29 cellular contexts compared by ENCODE assay signal in genomic region chr10:82256275-82256674, GRCh38.
"Had no signal": no experiment of that assay in that cellular context is flagged by ENCODE, and none has a peak within 500 bp of the region (broad histone marks: within the 10 kb centered on the region; RNA-seq: fewer than 3 reads in every experiment).

No MANE protein-coding gene starts in this region.

- H3K4me3 Mint-ChIP-seq: memory B cell; mesothelial cell of epicardium; naive thymus-derived CD4-positive, alpha-beta T cell; nephron; neural progenitor cell; stimulated activated naive CD8-positive, alpha-beta T cell treated with anti-CD3 and anti-CD28 coated beads, Interleukin-15, amount 100 ng/mL, for 72 hours had no signal

- H3K4me1 ChIP-seq: gastrocnemius medialis, parathyroid adenoma, right atrium auricular region, suprapubic skin, transverse colon, upper lobe of right lung, uterus had no signal

- H3K36me3 ChIP-seq: gastrocnemius medialis, neural progenitor cell, right atrium auricular region, suprapubic skin, transverse colon, upper lobe of right lung, uterus had no signal

- H3K27ac ChIP-seq: dorsolateral prefrontal cortex, epithelial cell of prostate, gastrocnemius medialis, neural progenitor cell, parathyroid adenoma, right atrium auricular region, suprapubic skin, transverse colon, upper lobe of right lung, uterus had no signal

- H3K4me3 ChIP-seq: dorsolateral prefrontal cortex, gastrocnemius medialis, lung, neural progenitor cell, right atrium auricular region, smooth muscle cell, suprapubic skin, transverse colon, upper lobe of right lung, uterus had no signal

- H3K9ac ChIP-seq: neural progenitor cell, parathyroid adenoma had no signal

- H3K27me3 ChIP-seq: dorsolateral prefrontal cortex, gastrocnemius medialis, neural progenitor cell, right atrium auricular region, suprapubic skin, transverse colon, upper lobe of right lung, uterus had no signal

- H3K27me3 Mint-ChIP-seq: memory B cell; progenitor cell of endocrine pancreas; stimulated activated naive CD8-positive, alpha-beta T cell treated with anti-CD3 and anti-CD28 coated beads, Interleukin-15, amount 100 ng/mL, for 72 hours had no signal

- DNase-seq: cortex of kidney; dorsolateral prefrontal cortex; effector CD4-positive, alpha-beta T cell; foreskin fibroblast; gastrocnemius medialis; head of caudate nucleus; immature natural killer cell; left ventricle myocardium superior; naive thymus-derived CD4-positive, alpha-beta T cell; stimulated activated CD4-positive, alpha-beta T cell treated with anti-CD3 and anti-CD28 coated beads, Interleukin-12 subunit alpha, Interleukin-12 subunit beta, amount 100 ng/mL, for 4 hours; stimulated activated CD4-positive, alpha-beta T cell treated with anti-CD3 and anti-CD28 coated beads, Interleukin-1b, Interleukin-23, amount 100 ng/mL, for 48 hours; stimulated activated CD4-positive, alpha-beta T cell treated with anti-CD3 and anti-CD28 coated beads, Interleukin-4, amount 100 ng/mL, for 1 hour; stimulated activated CD8-positive, alpha-beta memory T cell treated with anti-CD3 and anti-CD28 coated beads, Interleukin-4, amount 100 ng/mL, for 48 hours; stimulated activated naive CD4-positive, alpha-beta T cell; stimulated activated naive CD8-positive, alpha-beta T cell treated with anti-CD3 and anti-CD28 coated beads, Interleukin-15, amount 100 ng/mL, for 72 hours; transverse colon; upper lobe of right lung; uterus had no signal

- H3K9me3 ChIP-seq: gastrocnemius medialis, right atrium auricular region, suprapubic skin, transverse colon, upper lobe of right lung, uterus had no signal

- H3K9me3 Mint-ChIP-seq: mesothelial cell of epicardium, nephron, neural progenitor cell had no signal

- H3K36me3 Mint-ChIP-seq: immature natural killer cell, memory B cell, mesothelial cell of epicardium, neural progenitor cell had no signal

- H2AFZ ChIP-seq: neural progenitor cell, parathyroid adenoma had no signal

- H3K27ac Mint-ChIP-seq: immature natural killer cell; memory B cell; mesothelial cell of epicardium; naive thymus-derived CD4-positive, alpha-beta T cell; nephron; neural progenitor cell; progenitor cell of endocrine pancreas; stimulated activated naive CD8-positive, alpha-beta T cell treated with anti-CD3 and anti-CD28 coated beads, Interleukin-15, amount 100 ng/mL, for 72 hours had no signal

- H3K4me2 ChIP-seq: neural progenitor cell, smooth muscle cell had no signal

- H3K79me2 ChIP-seq: parathyroid adenoma had no signal

- H3K4me1 Mint-ChIP-seq: immature natural killer cell; memory B cell; mesothelial cell of epicardium; naive thymus-derived CD4-positive, alpha-beta T cell; nephron; stimulated activated naive CD8-positive, alpha-beta T cell treated with anti-CD3 and anti-CD28 coated beads, Interleukin-15, amount 100 ng/mL, for 72 hours had no signal
